2 cellular contexts compared by ENCODE assay signal in the genomic region with DNA sequence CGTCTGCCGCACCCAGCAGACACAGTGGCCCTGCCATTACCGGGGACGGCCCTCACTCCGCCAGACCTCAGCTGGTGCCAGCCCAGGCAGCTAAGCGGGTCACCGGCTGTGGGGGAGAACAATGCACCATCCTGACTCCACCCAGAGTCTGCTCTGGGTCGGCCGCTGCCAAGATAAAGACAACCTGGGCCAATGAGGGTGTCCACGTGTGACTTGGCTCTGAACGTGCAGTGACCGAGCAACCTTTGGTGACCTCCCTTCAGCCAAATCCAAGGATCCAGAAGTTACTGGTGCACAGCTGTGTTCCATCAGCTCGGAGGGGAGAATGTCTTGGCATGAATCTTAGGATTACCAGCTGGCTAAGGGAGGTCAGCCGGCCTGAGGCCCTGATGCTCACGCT.
A peak's percentile ranks its signal among the peaks of the same experiment; 100 is the strongest.
TF ChIP-seq lines count a peak whose summit lies in the region.

No MANE protein-coding gene starts in this region.

TF ChIP-seq in liver, 16 proteins besides CTCF, POLR2A, EP300 and RAD21 (continued from another document):
- TF ChIP-seq, protein P1, sequence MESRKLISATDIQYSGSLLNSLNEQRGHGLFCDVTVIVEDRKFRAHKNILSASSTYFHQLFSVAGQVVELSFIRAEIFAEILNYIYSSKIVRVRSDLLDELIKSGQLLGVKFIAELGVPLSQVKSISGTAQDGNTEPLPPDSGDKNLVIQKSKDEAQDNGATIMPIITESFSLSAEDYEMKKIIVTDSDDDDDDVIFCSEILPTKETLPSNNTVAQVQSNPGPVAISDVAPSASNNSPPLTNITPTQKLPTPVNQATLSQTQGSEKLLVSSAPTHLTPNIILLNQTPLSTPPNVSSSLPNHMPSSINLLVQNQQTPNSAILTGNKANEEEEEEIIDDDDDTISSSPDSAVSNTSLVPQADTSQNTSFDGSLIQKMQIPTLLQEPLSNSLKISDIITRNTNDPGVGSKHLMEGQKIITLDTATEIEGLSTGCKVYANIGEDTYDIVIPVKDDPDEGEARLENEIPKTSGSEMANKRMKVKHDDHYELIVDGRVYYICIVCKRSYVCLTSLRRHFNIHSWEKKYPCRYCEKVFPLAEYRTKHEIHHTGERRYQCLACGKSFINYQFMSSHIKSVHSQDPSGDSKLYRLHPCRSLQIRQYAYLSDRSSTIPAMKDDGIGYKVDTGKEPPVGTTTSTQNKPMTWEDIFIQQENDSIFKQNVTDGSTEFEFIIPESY (IDR thresholded peaks at IDR 0.05) = no peak
- TF ChIP-seq RXRA (IDR thresholded peaks at IDR 0.05) = peak; percentile 60 to 84
- TF ChIP-seq TAF1 (conservative IDR thresholded peaks at IDR 0.05) = no peak

TF ChIP-seq in HepG2, 621 proteins besides CTCF, POLR2A, EP300 and RAD21:
- TF ChIP-seq, protein P2, sequence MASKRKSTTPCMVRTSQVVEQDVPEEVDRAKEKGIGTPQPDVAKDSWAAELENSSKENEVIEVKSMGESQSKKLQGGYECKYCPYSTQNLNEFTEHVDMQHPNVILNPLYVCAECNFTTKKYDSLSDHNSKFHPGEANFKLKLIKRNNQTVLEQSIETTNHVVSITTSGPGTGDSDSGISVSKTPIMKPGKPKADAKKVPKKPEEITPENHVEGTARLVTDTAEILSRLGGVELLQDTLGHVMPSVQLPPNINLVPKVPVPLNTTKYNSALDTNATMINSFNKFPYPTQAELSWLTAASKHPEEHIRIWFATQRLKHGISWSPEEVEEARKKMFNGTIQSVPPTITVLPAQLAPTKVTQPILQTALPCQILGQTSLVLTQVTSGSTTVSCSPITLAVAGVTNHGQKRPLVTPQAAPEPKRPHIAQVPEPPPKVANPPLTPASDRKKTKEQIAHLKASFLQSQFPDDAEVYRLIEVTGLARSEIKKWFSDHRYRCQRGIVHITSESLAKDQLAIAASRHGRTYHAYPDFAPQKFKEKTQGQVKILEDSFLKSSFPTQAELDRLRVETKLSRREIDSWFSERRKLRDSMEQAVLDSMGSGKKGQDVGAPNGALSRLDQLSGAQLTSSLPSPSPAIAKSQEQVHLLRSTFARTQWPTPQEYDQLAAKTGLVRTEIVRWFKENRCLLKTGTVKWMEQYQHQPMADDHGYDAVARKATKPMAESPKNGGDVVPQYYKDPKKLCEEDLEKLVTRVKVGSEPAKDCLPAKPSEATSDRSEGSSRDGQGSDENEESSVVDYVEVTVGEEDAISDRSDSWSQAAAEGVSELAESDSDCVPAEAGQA (IDR thresholded peaks at IDR 0.05; ENCODE audit: low read depth) = no peak
- TF ChIP-seq, protein P2 (CRISPR knock-in tag; IDR thresholded peaks at IDR 0.05; ENCODE audit: borderline replicate concordance) = no peak
- TF ChIP-seq FOXO1 (CRISPR knock-in tag; IDR thresholded peaks at IDR 0.05) (no peak), CENPX (CRISPR knock-in tag; IDR thresholded peaks at IDR 0.05) (no peak), ZFP62 (CRISPR knock-in tag; IDR thresholded peaks at IDR 0.05) (no peak), ZBTB38 (CRISPR knock-in tag; IDR thresholded peaks at IDR 0.05) (no peak), ZBTB7B (CRISPR knock-in tag; IDR thresholded peaks at IDR 0.05) (no peak), SIN3B (IDR thresholded peaks at IDR 0.05; ENCODE audit: low read length) (no peak), EZH2 (conservative IDR thresholded peaks at IDR 0.05; ENCODE audit: low read depth, low read length) (no peak), ZNF790 (CRISPR knock-in tag; IDR thresholded peaks at IDR 0.05; ENCODE audit: borderline replicate concordance) (no peak), MATR3 (CRISPR knock-in tag; IDR thresholded peaks at IDR 0.05) (no peak), MTF2 (CRISPR knock-in tag; IDR thresholded peaks at IDR 0.05; ENCODE audit: borderline replicate concordance) (no peak), ZSCAN12 (CRISPR knock-in tag; IDR thresholded peaks at IDR 0.05) (no peak), CHCHD3 (CRISPR knock-in tag; IDR thresholded peaks at IDR 0.05) (no peak), GABPA (IDR thresholded peaks at IDR 0.05; ENCODE audit: low read depth, low read length) (no peak), GABPA (CRISPR knock-in tag; IDR thresholded peaks at IDR 0.05; ENCODE audit: low read depth) (no peak), ZFP36L1 (CRISPR knock-in tag; IDR thresholded peaks at IDR 0.05) (no peak)
- TF ChIP-seq, protein P3, sequence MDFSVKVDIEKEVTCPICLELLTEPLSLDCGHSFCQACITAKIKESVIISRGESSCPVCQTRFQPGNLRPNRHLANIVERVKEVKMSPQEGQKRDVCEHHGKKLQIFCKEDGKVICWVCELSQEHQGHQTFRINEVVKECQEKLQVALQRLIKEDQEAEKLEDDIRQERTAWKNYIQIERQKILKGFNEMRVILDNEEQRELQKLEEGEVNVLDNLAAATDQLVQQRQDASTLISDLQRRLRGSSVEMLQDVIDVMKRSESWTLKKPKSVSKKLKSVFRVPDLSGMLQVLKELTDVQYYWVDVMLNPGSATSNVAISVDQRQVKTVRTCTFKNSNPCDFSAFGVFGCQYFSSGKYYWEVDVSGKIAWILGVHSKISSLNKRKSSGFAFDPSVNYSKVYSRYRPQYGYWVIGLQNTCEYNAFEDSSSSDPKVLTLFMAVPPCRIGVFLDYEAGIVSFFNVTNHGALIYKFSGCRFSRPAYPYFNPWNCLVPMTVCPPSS (IDR thresholded peaks at IDR 0.05) = no peak
- TF ChIP-seq, protein P4, sequence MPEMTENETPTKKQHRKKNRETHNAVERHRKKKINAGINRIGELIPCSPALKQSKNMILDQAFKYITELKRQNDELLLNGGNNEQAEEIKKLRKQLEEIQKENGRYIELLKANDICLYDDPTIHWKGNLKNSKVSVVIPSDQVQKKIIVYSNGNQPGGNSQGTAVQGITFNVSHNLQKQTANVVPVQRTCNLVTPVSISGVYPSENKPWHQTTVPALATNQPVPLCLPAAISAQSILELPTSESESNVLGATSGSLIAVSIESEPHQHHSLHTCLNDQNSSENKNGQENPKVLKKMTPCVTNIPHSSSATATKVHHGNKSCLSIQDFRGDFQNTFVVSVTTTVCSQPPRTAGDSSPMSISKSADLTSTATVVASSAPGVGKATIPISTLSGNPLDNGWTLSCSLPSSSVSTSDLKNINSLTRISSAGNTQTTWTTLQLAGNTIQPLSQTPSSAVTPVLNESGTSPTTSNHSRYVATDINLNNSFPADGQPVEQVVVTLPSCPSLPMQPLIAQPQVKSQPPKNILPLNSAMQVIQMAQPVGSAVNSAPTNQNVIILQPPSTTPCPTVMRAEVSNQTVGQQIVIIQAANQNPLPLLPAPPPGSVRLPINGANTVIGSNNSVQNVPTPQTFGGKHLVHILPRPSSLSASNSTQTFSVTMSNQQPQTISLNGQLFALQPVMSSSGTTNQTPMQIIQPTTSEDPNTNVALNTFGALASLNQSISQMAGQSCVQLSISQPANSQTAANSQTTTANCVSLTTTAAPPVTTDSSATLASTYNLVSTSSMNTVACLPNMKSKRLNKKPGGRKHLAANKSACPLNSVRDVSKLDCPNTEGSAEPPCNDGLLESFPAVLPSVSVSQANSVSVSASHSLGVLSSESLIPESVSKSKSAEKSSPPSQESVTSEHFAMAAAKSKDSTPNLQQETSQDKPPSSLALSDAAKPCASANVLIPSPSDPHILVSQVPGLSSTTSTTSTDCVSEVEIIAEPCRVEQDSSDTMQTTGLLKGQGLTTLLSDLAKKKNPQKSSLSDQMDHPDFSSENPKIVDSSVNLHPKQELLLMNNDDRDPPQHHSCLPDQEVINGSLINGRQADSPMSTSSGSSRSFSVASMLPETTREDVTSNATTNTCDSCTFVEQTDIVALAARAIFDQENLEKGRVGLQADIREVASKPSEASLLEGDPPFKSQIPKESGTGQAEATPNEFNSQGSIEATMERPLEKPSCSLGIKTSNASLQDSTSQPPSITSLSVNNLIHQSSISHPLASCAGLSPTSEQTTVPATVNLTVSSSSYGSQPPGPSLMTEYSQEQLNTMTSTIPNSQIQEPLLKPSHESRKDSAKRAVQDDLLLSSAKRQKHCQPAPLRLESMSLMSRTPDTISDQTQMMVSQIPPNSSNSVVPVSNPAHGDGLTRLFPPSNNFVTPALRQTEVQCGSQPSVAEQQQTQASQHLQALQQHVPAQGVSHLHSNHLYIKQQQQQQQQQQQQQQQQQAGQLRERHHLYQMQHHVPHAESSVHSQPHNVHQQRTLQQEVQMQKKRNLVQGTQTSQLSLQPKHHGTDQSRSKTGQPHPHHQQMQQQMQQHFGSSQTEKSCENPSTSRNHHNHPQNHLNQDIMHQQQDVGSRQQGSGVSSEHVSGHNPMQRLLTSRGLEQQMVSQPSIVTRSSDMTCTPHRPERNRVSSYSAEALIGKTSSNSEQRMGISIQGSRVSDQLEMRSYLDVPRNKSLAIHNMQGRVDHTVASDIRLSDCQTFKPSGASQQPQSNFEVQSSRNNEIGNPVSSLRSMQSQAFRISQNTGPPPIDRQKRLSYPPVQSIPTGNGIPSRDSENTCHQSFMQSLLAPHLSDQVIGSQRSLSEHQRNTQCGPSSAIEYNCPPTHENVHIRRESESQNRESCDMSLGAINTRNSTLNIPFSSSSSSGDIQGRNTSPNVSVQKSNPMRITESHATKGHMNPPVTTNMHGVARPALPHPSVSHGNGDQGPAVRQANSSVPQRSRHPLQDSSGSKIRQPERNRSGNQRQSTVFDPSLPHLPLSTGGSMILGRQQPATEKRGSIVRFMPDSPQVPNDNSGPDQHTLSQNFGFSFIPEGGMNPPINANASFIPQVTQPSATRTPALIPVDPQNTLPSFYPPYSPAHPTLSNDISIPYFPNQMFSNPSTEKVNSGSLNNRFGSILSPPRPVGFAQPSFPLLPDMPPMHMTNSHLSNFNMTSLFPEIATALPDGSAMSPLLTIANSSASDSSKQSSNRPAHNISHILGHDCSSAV (CRISPR knock-in tag; IDR thresholded peaks at IDR 0.05; ENCODE audit: borderline replicate concordance) = no peak
- TF ChIP-seq, protein P5, sequence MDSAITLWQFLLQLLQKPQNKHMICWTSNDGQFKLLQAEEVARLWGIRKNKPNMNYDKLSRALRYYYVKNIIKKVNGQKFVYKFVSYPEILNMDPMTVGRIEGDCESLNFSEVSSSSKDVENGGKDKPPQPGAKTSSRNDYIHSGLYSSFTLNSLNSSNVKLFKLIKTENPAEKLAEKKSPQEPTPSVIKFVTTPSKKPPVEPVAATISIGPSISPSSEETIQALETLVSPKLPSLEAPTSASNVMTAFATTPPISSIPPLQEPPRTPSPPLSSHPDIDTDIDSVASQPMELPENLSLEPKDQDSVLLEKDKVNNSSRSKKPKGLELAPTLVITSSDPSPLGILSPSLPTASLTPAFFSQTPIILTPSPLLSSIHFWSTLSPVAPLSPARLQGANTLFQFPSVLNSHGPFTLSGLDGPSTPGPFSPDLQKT (CRISPR knock-in tag; IDR thresholded peaks at IDR 0.05; ENCODE audit: borderline replicate concordance) = no peak
- TF ChIP-seq, protein P6, sequence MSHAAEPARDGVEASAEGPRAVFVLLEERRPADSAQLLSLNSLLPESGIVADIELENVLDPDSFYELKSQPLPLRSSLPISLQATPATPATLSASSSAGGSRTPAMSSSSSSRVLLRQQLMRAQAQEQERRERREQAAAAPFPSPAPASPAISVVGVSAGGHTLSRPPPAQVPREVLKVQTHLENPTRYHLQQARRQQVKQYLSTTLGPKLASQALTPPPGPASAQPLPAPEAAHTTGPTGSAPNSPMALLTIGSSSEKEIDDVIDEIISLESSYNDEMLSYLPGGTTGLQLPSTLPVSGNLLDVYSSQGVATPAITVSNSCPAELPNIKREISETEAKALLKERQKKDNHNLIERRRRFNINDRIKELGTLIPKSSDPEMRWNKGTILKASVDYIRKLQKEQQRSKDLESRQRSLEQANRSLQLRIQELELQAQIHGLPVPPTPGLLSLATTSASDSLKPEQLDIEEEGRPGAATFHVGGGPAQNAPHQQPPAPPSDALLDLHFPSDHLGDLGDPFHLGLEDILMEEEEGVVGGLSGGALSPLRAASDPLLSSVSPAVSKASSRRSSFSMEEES (CRISPR knock-in tag; IDR thresholded peaks at IDR 0.05) = no peak
